ENCODE assay signal across 10 cellular contexts in the genomic region with DNA sequence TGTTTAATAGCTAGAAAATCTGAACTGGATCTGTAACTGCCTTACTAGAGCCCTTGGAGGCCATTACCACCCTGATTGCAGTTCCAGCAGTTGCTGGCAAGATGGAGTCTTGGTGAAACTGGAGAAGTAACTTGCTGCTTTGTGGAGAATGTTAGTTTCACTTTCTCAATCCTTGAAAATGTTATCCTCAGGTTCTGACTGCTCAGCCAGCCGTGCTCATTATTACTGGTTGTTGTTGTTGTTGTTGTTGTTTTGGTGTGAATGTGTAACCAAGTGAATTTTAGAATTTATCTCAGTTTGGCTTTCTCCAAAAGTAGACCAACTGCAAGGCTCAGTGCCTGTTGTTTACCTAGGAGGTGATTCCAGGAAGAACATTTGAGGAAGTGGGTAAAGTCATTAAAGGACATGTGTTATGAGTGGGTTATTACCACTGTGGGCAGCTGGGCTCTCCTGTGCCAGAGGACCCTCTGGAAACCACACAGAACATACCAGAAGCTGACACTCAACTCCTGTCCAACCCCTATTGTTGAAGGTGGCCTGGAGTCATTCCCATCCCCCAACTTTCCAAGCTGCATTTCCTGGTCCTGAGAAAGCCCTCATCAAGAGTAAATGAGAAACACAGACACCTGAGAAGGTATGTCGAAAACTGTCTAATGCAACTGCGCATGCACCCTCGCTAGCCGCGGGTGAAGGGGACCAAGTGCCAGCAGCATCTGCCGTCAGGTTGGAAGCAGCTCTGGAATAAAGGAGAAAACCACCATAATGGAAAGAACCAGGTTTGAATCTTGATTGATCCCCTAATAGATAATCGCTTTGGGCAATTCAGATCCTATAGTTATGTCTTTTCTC.
DNase-seq lines count a peak whose midpoint lies in the region; ATAC-seq and TF ChIP-seq lines count a peak whose summit lies in the region.
"Had no signal": no experiment of that assay in that cellular context is flagged by ENCODE, and none has a peak within 500 bp of the region (broad histone marks: within the 10 kb centered on the region; RNA-seq: fewer than 3 reads in every experiment).

No MANE protein-coding gene starts in this region.

- H3K4me3 ChIP-seq in fibroblast of lung (replicated peaks in 1 of 4; ENCODE audit: control extremely low read depth in 1 of 4, insufficient read depth in 1 of 4, low read depth in 3 of 4, low read length in 4 of 4) = no peak overlapping the region
- H3K4me3 ChIP-seq in lower lobe of right lung = no peak overlapping the region
- H3K4me3 ChIP-seq: adrenal gland had no signal

- DNase-seq in A172 (ENCODE audit: low spot score) = peak; percentile 3
- peak; percentile 19 for DNase-seq in EH (ENCODE audit: low read depth)
- DNase-seq in NOMO-1 treated with DMSO at 0.1 percent for 48 hours (lab: John Stamatoyannopoulos, UW; ENCODE audit: unreplicated experiment) = peak; percentile 65
- DNase-seq in fibroblast of lung (ENCODE audit: low read depth in 2 of 2) = peak in 1 of 2 donors; percentile 22
- DNase-seq in lower lobe of right lung = no peak
- no peak for DNase-seq in cortex of kidney (lab: John Stamatoyannopoulos, UW)
- no peak for DNase-seq in NCI-H1092 (lab: John Stamatoyannopoulos, UW)
- DNase-seq in activated T-cell treated with anti-CD3 and anti-CD28 coated beads, Interleukin-2, amount 50 U/mL, for 48 hours = no peak
- DNase-seq: adrenal gland had no signal

- H3K36me3 ChIP-seq in fibroblast of lung (ENCODE audit: control insufficient read depth, insufficient read depth, low read length) (no peaks in the 10 kb centered on the region), lower lobe of right lung (no peaks in the 10 kb centered on the region)
- H3K36me3 ChIP-seq: adrenal gland had no signal

- H4K20me1 ChIP-seq in fibroblast of lung (ENCODE audit: control insufficient read depth, extremely low read depth, insufficient read depth, low read length) = no peaks in the 10 kb centered on the region

- H3K9ac ChIP-seq in fibroblast of lung (ENCODE audit: insufficient read depth, low read length) = no peak overlapping the region

- H3K27ac ChIP-seq in fibroblast of lung (ENCODE audit: insufficient read depth, low read length) (no peak overlapping the region), lower lobe of right lung (no peak overlapping the region)
- H3K27ac ChIP-seq: adrenal gland had no signal

- ATAC-seq in lower lobe of right lung = no peak
- ATAC-seq: WTC11 had no signal

- intact Hi-C loops in lower lobe of right lung (cut with DNase I) = no loop called here

- peak overlapping the region; percentile 24 for H2AFZ ChIP-seq in fibroblast of lung (ENCODE audit: low read length)

- no peak for TF ChIP-seq CTCF in fibroblast of lung (conservative IDR thresholded peaks at IDR 0.05 in 1 of 2, IDR thresholded peaks at IDR 0.05 in 1 of 2; ENCODE audit: low read depth in 1 of 2, low read length in 2 of 2)
- TF ChIP-seq CTCF in lower lobe of right lung (IDR thresholded peaks at IDR 0.05) = no peak

- H3K9me3 ChIP-seq in fibroblast of lung (ENCODE audit: control insufficient read depth, insufficient read depth, low read depth, low read length) (no peaks in the 10 kb centered on the region), lower lobe of right lung (no peaks in the 10 kb centered on the region)
- H3K9me3 ChIP-seq: adrenal gland had no signal

- no peaks in the 10 kb centered on the region for H3K79me2 ChIP-seq in fibroblast of lung (ENCODE audit: control insufficient read depth, insufficient read depth, low read length)

- no peaks in the 10 kb centered on the region for H3K27me3 ChIP-seq in fibroblast of lung (ENCODE audit: control insufficient read depth, insufficient read depth, low read length)
- no peaks in the 10 kb centered on the region for H3K27me3 ChIP-seq in lower lobe of right lung (ENCODE audit: low read depth)
- H3K27me3 ChIP-seq: adrenal gland had no signal

- H3K4me2 ChIP-seq in fibroblast of lung (ENCODE audit: extremely low read depth, insufficient read depth, low read length) = no peak overlapping the region

- H3K4me1 ChIP-seq in fibroblast of lung (ENCODE audit: control insufficient read depth, extremely low read depth, insufficient read depth, low read length) (no peaks in the 10 kb centered on the region), lower lobe of right lung (peaks cover 17% of the 10 kb centered on the region)
- H3K4me1 ChIP-seq: adrenal gland had no signal

Comparison
In these comparisons a context has a peak if more than half of its experiments do, and no peak if none do; other contexts are left out.
1. DNase-seq: peak in A172 (single experiment), EH (single experiment) and NOMO-1 treated with DMSO at 0.1 percent for 48 hours (single experiment); none in lower lobe of right lung (single experiment), cortex of kidney (single experiment), NCI-H1092 (single experiment) and activated T-cell treated with anti-CD3 and anti-CD28 coated beads, Interleukin-2, amount 50 U/mL, for 48 hours (0 of 2).